ENCODE assay signal across 8 cellular contexts in genomic region chr19:58407658-58408151, GRCh38. TPM values are rescaled to one million over a fixed set of nuclear protein-coding genes. Genes with fewer than 3 reads are reported as not detected.
A peak's percentile ranks its signal among the peaks of the same experiment; 100 is the strongest.
DNase-seq lines count a peak whose midpoint lies in the region; ATAC-seq lines count a peak whose summit lies in the region.

No MANE protein-coding gene starts in this region.

- no peaks in the 10 kb centered on the region for H3K9me3 ChIP-seq in esophagus (ENCODE audit: control insufficient read depth in 2 of 2, insufficient read depth in 1 of 2, low read depth in 1 of 2, low read length in 1 of 2)
- peaks cover 2 to 12% of the 10 kb centered on the region in 2 donors for H3K9me3 ChIP-seq in neuronal stem cell (replicated peaks in 1 of 2; ENCODE audit: control insufficient read depth in 2 of 2, insufficient read depth in 1 of 2, low read depth in 1 of 2, low read length in 2 of 2)

- H3K4me2 ChIP-seq in neuronal stem cell (ENCODE audit: insufficient read depth, low read length, poor library complexity, severe bottlenecking), result peak overlapping the region; percentile 92

- peak overlapping the region; percentile 89 for H3K9ac ChIP-seq in neuronal stem cell (ENCODE audit: low read depth, low read length, poor library complexity)

- H3K14ac ChIP-seq in neuronal stem cell (ENCODE audit: low read length), result peak overlapping the region; percentile 91

- no peak overlapping the region for H4K91ac ChIP-seq in neuronal stem cell (ENCODE audit: low read depth, low read length, poor library complexity)

- peak overlapping the region; percentile 83 to 91 for H3K27ac ChIP-seq in esophagus (ENCODE audit: low read depth in 2 of 2, low read length in 1 of 2)
- peak overlapping the region; percentile 93 for H3K27ac ChIP-seq in neuronal stem cell (replicated peaks; ENCODE audit: low read length)

- POLR2A ChIA-PET in activated CD4-positive, alpha-beta T cell treated with anti-CD3 and anti-CD28 coated beads for 36 hours (lab: Charles Lee), result interaction anchor here (0.7 to 1.0 kb wide), 2 partner anchors 45 to 112 kb away, joined by 3 to 4 read pairs; partner anchors contain the start of gene ZBTB45

- H3K18ac ChIP-seq in neuronal stem cell (ENCODE audit: low read length), result peak overlapping the region; percentile 99

- H3K36me3 Mint-ChIP-seq in activated CD4-positive, alpha-beta T cell treated with anti-CD3 and anti-CD28 coated beads for 36 hours (ENCODE audit: low read depth), result peaks cover 11% of the 10 kb centered on the region

- no peak overlapping the region for H4K8ac ChIP-seq in neuronal stem cell (ENCODE audit: low read depth, low read length)

- H3K79me1 ChIP-seq in neuronal stem cell (ENCODE audit: low read depth, low read length), result peaks cover 8% of the 10 kb centered on the region

- peaks cover 29% of the 10 kb centered on the region for H3K4me1 Mint-ChIP-seq in activated CD4-positive, alpha-beta T cell treated with anti-CD3 and anti-CD28 coated beads for 36 hours

- peak; percentile 43 for DNase-seq in activated CD4-positive, alpha-beta T cell treated with anti-CD3 and anti-CD28 coated beads for 36 hours
- no peak for DNase-seq in activated CD4-positive, alpha-beta T cell treated with anti-CD3 and anti-CD28 coated beads, Interleukin-2, amount 50 U/mL, for 1 hour
- DNase-seq in RKO (ENCODE audit: low spot score) (peak; percentile 66), neuronal stem cell (ENCODE audit: low spot score) (no peak), T-helper 9 cell (no peak)

- H3K9me3 Mint-ChIP-seq in activated CD4-positive, alpha-beta T cell treated with anti-CD3 and anti-CD28 coated beads for 36 hours (ENCODE audit: low read depth), result no peaks in the 10 kb centered on the region

- no peaks in the 10 kb centered on the region for H3K27me3 ChIP-seq in esophagus (ENCODE audit: control insufficient read depth in 1 of 2, insufficient read depth in 2 of 2, low read length in 2 of 2)
- no peaks in the 10 kb centered on the region for H3K27me3 ChIP-seq in neuronal stem cell (ENCODE audit: control insufficient read depth in 3 of 3, insufficient read depth in 3 of 3, low read depth in 1 of 3, low read length in 3 of 3)

- H3K27ac Mint-ChIP-seq in activated CD4-positive, alpha-beta T cell treated with anti-CD3 and anti-CD28 coated beads for 36 hours, result peak overlapping the region; percentile 92

- peak overlapping the region; percentile 10 for H2BK15ac ChIP-seq in neuronal stem cell (ENCODE audit: low read length)

- 10 to 13% methylated on average over 22 of the region's 22 CpGs for WGBS in esophagus, 2 donors
- no CpG with 5 or more reads among the region's 22 CpGs for WGBS in neuronal stem cell (ENCODE audit: extremely low coverage in 2 of 2, insufficient read length in 2 of 2, insufficient replicate concordance in 1 of 2), 2 donors

- H3K23ac ChIP-seq in neuronal stem cell (ENCODE audit: low read depth, low read length, poor library complexity), result peak overlapping the region; percentile 97

- intact Hi-C loops in activated CD4-positive, alpha-beta T cell treated with anti-CD3 and anti-CD28 coated beads for 36 hours (cut with DNase I, micrococcal nuclease), result loop anchor here (1.0 to 10.0 kb wide), 19 partner anchors 20 to 775 kb away; partner anchors contain the start of genes RPS5 (in 2 of the 2), ZNF132 (in 2 of the 2), ZNF8 (in 2 of the 2) and ERVK3-1 (in 1 of the 2)

- CTCF ChIA-PET in activated CD4-positive, alpha-beta T cell treated with anti-CD3 and anti-CD28 coated beads for 36 hours (lab: Charles Lee), result interaction anchor here (1.0 kb wide), 1 partner anchor 45 kb away, joined by 4 read pairs; the partner anchor contains the start of gene ZNF497

- H2AFZ ChIP-seq in neuronal stem cell (ENCODE audit: low read length), result peak overlapping the region; percentile 93

- peak overlapping the region; percentile 88 for H2AK5ac ChIP-seq in neuronal stem cell (ENCODE audit: low read depth, low read length)

- peak overlapping the region; percentile 75 for H2BK5ac ChIP-seq in neuronal stem cell (ENCODE audit: low read length)

- no peak overlapping the region for H2BK12ac ChIP-seq in neuronal stem cell (ENCODE audit: low read length)

- peak overlapping the region; percentile 84 for H3K4me3 Mint-ChIP-seq in activated CD4-positive, alpha-beta T cell treated with anti-CD3 and anti-CD28 coated beads for 36 hours

- H3K4me1 ChIP-seq in esophagus (ENCODE audit: control insufficient read depth in 2 of 2, insufficient read depth in 2 of 2, low read length in 1 of 2) (peaks cover 13 to 21% of the 10 kb centered on the region in 2 donors), neuronal stem cell (ENCODE audit: control insufficient read depth in 2 of 2, insufficient read depth in 1 of 2, low read depth in 1 of 2, low read length in 2 of 2) (peaks cover 13 to 18% of the 10 kb centered on the region in 2 donors)

- ATAC-seq in activated CD4-positive, alpha-beta T cell treated with anti-CD3 and anti-CD28 coated beads for 36 hours, result peak; percentile 9
- ATAC-seq in HG02973 (IDR thresholded peaks at IDR 0.05; ENCODE audit: unreplicated experiment) (no peak), GM18868 (IDR thresholded peaks at IDR 0.05; ENCODE audit: unreplicated experiment) (no peak)

- H3K4me3 ChIP-seq in esophagus (ENCODE audit: low read depth in 1 of 2, low read length in 2 of 2) (peak overlapping the region; percentile 92 to 93), neuronal stem cell (ENCODE audit: low read length in 2 of 2) (peak overlapping the region; percentile 84 to 87)

- H3K27me3 Mint-ChIP-seq in activated CD4-positive, alpha-beta T cell treated with anti-CD3 and anti-CD28 coated beads for 36 hours, result no peaks in the 10 kb centered on the region

- no peaks in the 10 kb centered on the region for H3K36me3 ChIP-seq in esophagus (ENCODE audit: control insufficient read depth in 2 of 2, insufficient read depth in 2 of 2, low read length in 1 of 2)
- peaks cover 1 to 8% of the 10 kb centered on the region in 2 donors for H3K36me3 ChIP-seq in neuronal stem cell (replicated peaks in 1 of 2; ENCODE audit: control insufficient read depth in 2 of 2, insufficient read depth in 2 of 2, low read length in 2 of 2)

- peak overlapping the region; percentile 87 for H3K4ac ChIP-seq in neuronal stem cell (ENCODE audit: low read length)

- H2BK120ac ChIP-seq in neuronal stem cell (ENCODE audit: low read depth, low read length), result no peak overlapping the region

RNA-seq across cellular contexts. Expression of gene ZNF584, which starts 0.7 kb away (rescaled TPM):
- 10 to 100 TPM in 1 of 2 experiments, 1 to 10 TPM in 1; 9.9 to 11.2 TPM for total RNA-seq in activated CD4-positive, alpha-beta T cell treated with anti-CD3 and anti-CD28 coated beads for 36 hours
- 1 to 10 TPM; 3.9 to 8.9 TPM for polyA plus RNA-seq in esophagus
- 10.2 TPM for polyA plus RNA-seq in neuronal stem cell (2013, experiment 1 of 2)
- 10.1 TPM for polyA plus RNA-seq in neuronal stem cell (2013, experiment 2 of 2)

RNA-seq across cellular contexts. Expression of gene RNF225, which starts 12.2 kb away (rescaled TPM):
- under 1 TPM; 0.25 to 0.56 TPM for total RNA-seq in activated CD4-positive, alpha-beta T cell treated with anti-CD3 and anti-CD28 coated beads for 36 hours
- 1 to 10 TPM; 1.6 to 4.6 TPM for polyA plus RNA-seq in esophagus
- polyA plus RNA-seq in neuronal stem cell (2013, experiment 1 of 2), result not detected
- 0.08 TPM for polyA plus RNA-seq in neuronal stem cell (2013, experiment 2 of 2)

RNA-seq across cellular contexts. Expression of gene RPS5, which starts 20.6 kb away (rescaled TPM):
- 1,000 to 10,000 TPM; 1,234 to 1,535 TPM for total RNA-seq in activated CD4-positive, alpha-beta T cell treated with anti-CD3 and anti-CD28 coated beads for 36 hours
- 1,000 to 10,000 TPM in 1 of 2 donors, 100 to 1,000 TPM in 1; 725 to 1,912 TPM for polyA plus RNA-seq in esophagus
- polyA plus RNA-seq in neuronal stem cell (2013, experiment 1 of 2), result 1,502 TPM
- 1,437 TPM for polyA plus RNA-seq in neuronal stem cell (2013, experiment 2 of 2)

RNA-seq across cellular contexts. Expression of gene ZNF837, which starts 26.9 kb away (rescaled TPM):
- total RNA-seq in activated CD4-positive, alpha-beta T cell treated with anti-CD3 and anti-CD28 coated beads for 36 hours, result 1 to 10 TPM; 2.0 to 2.5 TPM
- 1 to 10 TPM; 2.5 to 2.8 TPM for polyA plus RNA-seq in esophagus
- 3.1 TPM for polyA plus RNA-seq in neuronal stem cell (2013, experiment 1 of 2)
- polyA plus RNA-seq in neuronal stem cell (2013, experiment 2 of 2), result 3.2 TPM

RNA-seq across cellular contexts. Expression of gene ZNF132, which starts 32.2 kb away (rescaled TPM):
- 1 to 10 TPM; 3.3 to 4.4 TPM for total RNA-seq in activated CD4-positive, alpha-beta T cell treated with anti-CD3 and anti-CD28 coated beads for 36 hours
- under 1 TPM; 0.83 to 0.89 TPM for polyA plus RNA-seq in esophagus
- polyA plus RNA-seq in neuronal stem cell (2013, experiment 1 of 2), result 1.2 TPM
- polyA plus RNA-seq in neuronal stem cell (2013, experiment 2 of 2), result 1.3 TPM

Comparison
In these comparisons a context has a peak if more than half of its experiments do, and no peak if none do; other contexts are left out.
1. DNase-seq: peak in activated CD4-positive, alpha-beta T cell treated with anti-CD3 and anti-CD28 coated beads for 36 hours (single experiment) and RKO (single experiment); none in activated CD4-positive, alpha-beta T cell treated with anti-CD3 and anti-CD28 coated beads, Interleukin-2, amount 50 U/mL, for 1 hour (single experiment), neuronal stem cell (single experiment) and T-helper 9 cell (single experiment).